17 cellular contexts compared by ENCODE assay signal in the genomic region with DNA sequence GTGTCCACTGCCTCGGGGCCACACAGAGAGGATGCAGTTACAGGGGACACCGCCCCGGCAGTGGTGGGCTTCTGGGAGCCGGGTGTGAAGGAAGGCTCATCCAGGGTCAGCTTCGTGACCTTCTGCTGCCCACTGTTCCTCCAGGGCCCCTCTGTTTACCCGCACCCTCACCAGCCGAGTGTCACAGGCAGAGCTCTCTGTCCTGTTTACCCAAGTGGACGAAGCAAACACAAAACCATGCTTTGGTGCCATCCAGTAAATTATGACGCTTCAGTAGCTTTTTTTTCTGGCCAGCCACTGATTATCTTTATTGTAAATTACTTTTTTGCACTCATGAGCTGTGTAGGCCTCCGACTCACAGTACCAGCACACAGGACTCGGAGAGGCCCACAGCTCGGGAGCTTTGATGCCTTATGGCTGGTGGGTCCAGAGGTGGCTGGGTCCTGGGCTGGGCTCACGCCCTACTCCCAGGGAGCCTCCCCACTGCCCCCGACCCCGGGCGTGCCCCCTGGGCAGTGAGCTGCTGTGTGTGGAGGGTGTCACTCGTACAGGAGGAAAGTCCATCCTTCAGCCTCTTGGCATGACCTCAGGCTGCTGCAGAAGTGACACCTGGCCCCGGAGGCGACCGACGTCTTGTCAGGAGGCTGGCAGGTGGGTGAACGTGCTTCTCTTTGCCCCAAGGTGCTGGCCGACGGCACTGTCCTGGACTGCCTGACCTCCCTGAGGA. TPM values are rescaled to one million over a fixed set of nuclear protein-coding genes. Genes with fewer than 3 reads are reported as not detected.
DNase-seq lines count a peak whose midpoint lies in the region; ATAC-seq and TF ChIP-seq lines count a peak whose summit lies in the region.
"Had no signal": no experiment of that assay in that cellular context is flagged by ENCODE, and none has a peak within 500 bp of the region (broad histone marks: within the 10 kb centered on the region; RNA-seq: fewer than 3 reads in every experiment).

No MANE protein-coding gene starts in this region.

- H3K4me2 ChIP-seq in BLaER1 treated with 17β-estradiol and CSF1 and Interleukin-3, amounts not matched to agents 10 nM and 100 nM = peak overlapping the region; percentile 71 to 99 (median 93)
- H3K4me2 ChIP-seq in trophoblast cell (ENCODE audit: low read length) (no peak overlapping the region), osteoblast (ENCODE audit: insufficient read depth, low read length) (no peak overlapping the region), GM23338 (no peak overlapping the region)

- no peak overlapping the region for H3K18ac ChIP-seq in trophoblast cell (ENCODE audit: low read length)

- H3K27ac ChIP-seq in BLaER1 treated with 17β-estradiol and CSF1 and Interleukin-3, amounts not matched to agents 10 nM and 100 nM = peak overlapping the region in 9 of 11 experiments; percentile 69 to 85 (median 78); a peak in 18 of 22 replicates
- H3K27ac ChIP-seq in trophoblast cell (ENCODE audit: low read depth, low read length) (no peak overlapping the region), osteoblast (ENCODE audit: low read depth, low read length) (no peak overlapping the region), GM23338 (ENCODE audit: low read depth) (no peak overlapping the region)

- no peaks in the 10 kb centered on the region for H3K27me3 ChIP-seq in BLaER1 treated with 17β-estradiol and CSF1 and Interleukin-3, amounts not matched to agents 10 nM and 100 nM
- H3K27me3 ChIP-seq in endocrine pancreas (ENCODE audit: control insufficient read depth, insufficient read depth, low read length) = no peaks in the 10 kb centered on the region
- H3K27me3 ChIP-seq in trophoblast cell (ENCODE audit: insufficient read depth, low read length) = no peaks in the 10 kb centered on the region
- H3K27me3 ChIP-seq in osteoblast (ENCODE audit: insufficient read depth, low read length) = no peaks in the 10 kb centered on the region
- H3K27me3 ChIP-seq in GM23338 (ENCODE audit: insufficient read depth) = no peaks in the 10 kb centered on the region
- H3K27me3 ChIP-seq: BE2C had no signal

- peak overlapping the region in 2 of 10 experiments; percentile 14 to 30; a peak in 2 of 20 replicates for H3K4me3 ChIP-seq in BLaER1 treated with 17β-estradiol and CSF1 and Interleukin-3, amounts not matched to agents 10 nM and 100 nM
- no peak overlapping the region for H3K4me3 ChIP-seq in endocrine pancreas (ENCODE audit: control insufficient read depth, insufficient read depth, low read length)
- H3K4me3 ChIP-seq in trophoblast cell (ENCODE audit: low read depth, low read length) = peak overlapping the region; percentile 32
- no peak overlapping the region for H3K4me3 ChIP-seq in osteoblast (ENCODE audit: insufficient read depth, low read length)
- no peak overlapping the region for H3K4me3 ChIP-seq in GM23338

- no peak for DNase-seq in left lobe of liver (ENCODE audit: low spot score)
- no peak for DNase-seq in trophoblast cell
- DNase-seq in amniotic stem cell (lab: John Stamatoyannopoulos, UW) = no peak
- no peak for DNase-seq in osteoblast (ENCODE audit: insufficient read length, low spot score, missing footprints)
- DNase-seq in GM23338 (ENCODE audit: low spot score) = no peak
- no peak for DNase-seq in NCI-H1694 (lab: John Stamatoyannopoulos, UW)
- DNase-seq: ACHN, BE2C, Calu3, DMS79 treated with DMSO at 0.1 percent for 48 hours, GF-D8 had no signal

- no peak overlapping the region for H2AK5ac ChIP-seq in trophoblast cell (ENCODE audit: low read length)

- peaks cover 7% of the 10 kb centered on the region for H3K27me3 Mint-ChIP-seq in GM23338 (ENCODE audit: insufficient read depth, low read depth, poor library complexity)
- H3K27me3 Mint-ChIP-seq: CD4-positive, alpha-beta memory T cell had no signal

- H2AFZ ChIP-seq in trophoblast cell (ENCODE audit: insufficient read depth, low read length, poor library complexity) = no peak overlapping the region
- no peak overlapping the region for H2AFZ ChIP-seq in osteoblast (ENCODE audit: low read length)
- H2AFZ ChIP-seq in GM23338 = no peak overlapping the region

- no CpG with 5 or more reads among the region's 24 CpGs for WGBS in trophoblast cell (ENCODE audit: extremely low coverage, insufficient coverage, insufficient read length)

- no peaks in the 10 kb centered on the region for H3F3A ChIP-seq in GM23338 (replicated peaks; ENCODE audit: low read depth)

- no peak overlapping the region for H3K4ac ChIP-seq in trophoblast cell (ENCODE audit: low read depth, low read length)

- no peak overlapping the region for H3K14ac ChIP-seq in trophoblast cell (ENCODE audit: low read length)

- ATAC-seq in left lobe of liver (peak; percentile 24), GM23338 (no peak)

- peak overlapping the region in 10 of 11 experiments; percentile 36 to 75 (median 66); a peak in 19 of 22 replicates for H3K9ac ChIP-seq in BLaER1 treated with 17β-estradiol and CSF1 and Interleukin-3, amounts not matched to agents 10 nM and 100 nM
- H3K9ac ChIP-seq in endocrine pancreas (ENCODE audit: control insufficient read depth, insufficient read depth, low read length) (peak overlapping the region; percentile 41), trophoblast cell (ENCODE audit: low read length) (no peak overlapping the region)

- H3K23ac ChIP-seq in trophoblast cell (ENCODE audit: low read length) = no peak overlapping the region

- TF ChIP-seq CTCF in osteoblast (IDR thresholded peaks at IDR 0.05; ENCODE audit: extremely low read depth, low read depth, low read length) = no peak
- no peak for TF ChIP-seq CTCF in GM23338 (conservative IDR thresholded peaks at IDR 0.05; ENCODE audit: low read depth in 2 of 2)

- peaks cover 25% of the 10 kb centered on the region for H3K36me3 Mint-ChIP-seq in GM23338 (ENCODE audit: low read depth)

- no peaks in the 10 kb centered on the region for H3K79me1 ChIP-seq in trophoblast cell (ENCODE audit: low read length)

- no peak overlapping the region for H4K8ac ChIP-seq in trophoblast cell (ENCODE audit: low read depth, low read length)

- H3K36me3 ChIP-seq in BLaER1 treated with 17β-estradiol and CSF1 and Interleukin-3, amounts not matched to agents 10 nM and 100 nM = peaks cover 17 to 53% (median 30%) of the 10 kb centered on the region in 11 experiments; a peak in 21 of 22 replicates
- H3K36me3 ChIP-seq in endocrine pancreas (ENCODE audit: control insufficient read depth, insufficient read depth, low read length) (peaks cover 3% of the 10 kb centered on the region), trophoblast cell (ENCODE audit: control insufficient read depth in 1 of 2, insufficient read depth in 2 of 2, low read length in 2 of 2) (peaks cover 20 to 26% of the 10 kb centered on the region in 2 experiments), osteoblast (ENCODE audit: insufficient read depth, low read length) (peaks cover 35% of the 10 kb centered on the region), GM23338 (ENCODE audit: insufficient read depth) (no peaks in the 10 kb centered on the region)

- H4K91ac ChIP-seq in trophoblast cell (ENCODE audit: low read depth, low read length) = no peak overlapping the region

- peaks cover 65 to 84% (median 75%) of the 10 kb centered on the region in 10 experiments for H3K4me1 ChIP-seq in BLaER1 treated with 17β-estradiol and CSF1 and Interleukin-3, amounts not matched to agents 10 nM and 100 nM
- no peaks in the 10 kb centered on the region for H3K4me1 ChIP-seq in endocrine pancreas (ENCODE audit: control insufficient read depth, insufficient read depth, low read length)
- no peaks in the 10 kb centered on the region for H3K4me1 ChIP-seq in trophoblast cell (ENCODE audit: control insufficient read depth in 1 of 2, insufficient read depth in 2 of 2, low read length in 2 of 2)
- peaks cover 18% of the 10 kb centered on the region for H3K4me1 ChIP-seq in osteoblast (ENCODE audit: insufficient read depth, low read length)
- H3K4me1 ChIP-seq in GM23338 (ENCODE audit: insufficient read depth) = no peaks in the 10 kb centered on the region
- H3K4me1 ChIP-seq: BE2C had no signal

- peaks cover 0 to 37% (median 0%) of the 10 kb centered on the region in 11 experiments; a peak in 8 of 22 replicates for H4K20me1 ChIP-seq in BLaER1 treated with 17β-estradiol and CSF1 and Interleukin-3, amounts not matched to agents 10 nM and 100 nM
- H4K20me1 ChIP-seq in osteoblast (ENCODE audit: insufficient read depth, low read length) (peaks cover 42% of the 10 kb centered on the region), GM23338 (replicated peaks; ENCODE audit: insufficient read depth) (no peaks in the 10 kb centered on the region)

- H3K9me3 ChIP-seq in BLaER1 treated with 17β-estradiol and CSF1 and Interleukin-3, amounts not matched to agents 10 nM and 100 nM (replicated peaks in 1 of 11) = peaks cover 0 to 17% (median 4%) of the 10 kb centered on the region in 11 experiments; a peak in 7 of 22 replicates
- H3K9me3 ChIP-seq in endocrine pancreas (ENCODE audit: control insufficient read depth, low read length) (no peaks in the 10 kb centered on the region), trophoblast cell (ENCODE audit: insufficient read depth, low read depth, low read length) (peaks cover 6% of the 10 kb centered on the region), osteoblast (ENCODE audit: low read depth, low read length) (no peaks in the 10 kb centered on the region)
- H3K9me3 ChIP-seq: BE2C had no signal

- no peaks in the 10 kb centered on the region for H3K9me3 Mint-ChIP-seq in GM23338
- H3K9me3 Mint-ChIP-seq: H9 had no signal

- no peak overlapping the region for H3K27ac Mint-ChIP-seq in GM23338

- no peak overlapping the region for H4K12ac ChIP-seq in trophoblast cell (ENCODE audit: low read depth, low read length)

- H3K4me1 Mint-ChIP-seq in GM23338 = no peaks in the 10 kb centered on the region
- H3K4me1 Mint-ChIP-seq: H9 had no signal

- H2BK120ac ChIP-seq in trophoblast cell (ENCODE audit: insufficient read depth, low read length, poor library complexity) = no peak overlapping the region

- H3K4me3 Mint-ChIP-seq in GM23338 = no peak overlapping the region
- H3K4me3 Mint-ChIP-seq: CD14-positive monocyte, H9 had no signal

- no peak overlapping the region for H2BK5ac ChIP-seq in trophoblast cell (ENCODE audit: low read depth, low read length, poor library complexity)

- no peaks in the 10 kb centered on the region for H3K79me2 ChIP-seq in trophoblast cell (ENCODE audit: control insufficient read depth, insufficient read depth, low read length, poor library complexity)
- peaks cover 17% of the 10 kb centered on the region for H3K79me2 ChIP-seq in osteoblast (ENCODE audit: insufficient read depth, low read length)
- no peaks in the 10 kb centered on the region for H3K79me2 ChIP-seq in GM23338 (replicated peaks; ENCODE audit: insufficient read depth)

- H3K9me2 ChIP-seq in GM23338 (ENCODE audit: insufficient read depth) = no peaks in the 10 kb centered on the region

- H2BK12ac ChIP-seq in trophoblast cell (ENCODE audit: low read length) = no peak overlapping the region

RNA-seq across cellular contexts. Expression of gene D2HGDH, which starts 9.8 kb away (rescaled TPM):
- total RNA-seq in left lobe of liver (45.5 TPM), osteoblast (14.1 and 15.6 TPM in 2 replicates)
- 4.0 and 4.2 TPM in 2 replicates for polyA plus RNA-seq in trophoblast cell (2013)
- 8.3 and 17.3 TPM in 2 replicates for total RNA-seq in GM23338 (2014; rRNA removed; shearing (Covaris generic))
- 3.7 and 4.6 TPM in 2 replicates for polyA plus RNA-seq in GM23338 (2016; fragmentation: Nextera tagmentation; extraction: Ambion mirVana)

RNA-seq across cellular contexts. Expression of gene GAL3ST2, which starts 32.4 kb away (rescaled TPM):
- total RNA-seq in left lobe of liver (0.55 TPM), osteoblast (0.29 and 0.36 TPM in 2 replicates)
- 0.19 and 0.24 TPM in 2 replicates for polyA plus RNA-seq in trophoblast cell (2013)
- total RNA-seq in GM23338 (2014; rRNA removed; shearing (Covaris generic)) = 0.24 and 1.5 TPM in 2 replicates
- polyA plus RNA-seq in GM23338 (2016; fragmentation: Nextera tagmentation; extraction: Ambion mirVana) = 0.19 TPM in 1 of 2 replicates, not detected in the other
- total RNA-seq: Calu3, H1 had no signal
- polyA plus RNA-seq: CD14-positive monocyte, H1 had no signal

RNA-seq across cellular contexts. Expression of gene ING5, which starts 42.4 kb away (rescaled TPM):
- 20.7 TPM for total RNA-seq in left lobe of liver
- polyA plus RNA-seq in trophoblast cell (2013) = 12.8 and 13.8 TPM in 2 replicates
- total RNA-seq in osteoblast = 16.6 and 18.6 TPM in 2 replicates
- 42.5 and 49.5 TPM in 2 replicates for total RNA-seq in GM23338 (2014; rRNA removed; shearing (Covaris generic))
- polyA plus RNA-seq in GM23338 (2016; fragmentation: Nextera tagmentation; extraction: Ambion mirVana) = 25.7 and 27.6 TPM in 2 replicates

RNA-seq across cellular contexts. Expression of gene DTYMK, which starts 57.6 kb away (rescaled TPM):
- total RNA-seq in left lobe of liver (11.5 TPM), osteoblast (12.7 and 14.1 TPM in 2 replicates)
- polyA plus RNA-seq in trophoblast cell (2013) = 37.3 and 38.1 TPM in 2 replicates
- total RNA-seq in GM23338 (2014; rRNA removed; shearing (Covaris generic)) = 38.9 and 55.4 TPM in 2 replicates
- 65.4 and 69.5 TPM in 2 replicates for polyA plus RNA-seq in GM23338 (2016; fragmentation: Nextera tagmentation; extraction: Ambion mirVana)

Comparison
In these comparisons a context has a peak if more than half of its experiments do, and no peak if none do; other contexts are left out.
1. H3K27ac ChIP-seq: peak in BLaER1 treated with 17β-estradiol and CSF1 and Interleukin-3, amounts not matched to agents 10 nM and 100 nM (9 of 11); none in trophoblast cell (single experiment), osteoblast (single experiment) and GM23338 (single experiment).
2. H3K4me2 ChIP-seq: peak in BLaER1 treated with 17β-estradiol and CSF1 and Interleukin-3, amounts not matched to agents 10 nM and 100 nM (11 of 11); none in trophoblast cell (single experiment), osteoblast (single experiment) and GM23338 (single experiment).